ENCODE assay signal across 17 cellular contexts in the genomic region with DNA sequence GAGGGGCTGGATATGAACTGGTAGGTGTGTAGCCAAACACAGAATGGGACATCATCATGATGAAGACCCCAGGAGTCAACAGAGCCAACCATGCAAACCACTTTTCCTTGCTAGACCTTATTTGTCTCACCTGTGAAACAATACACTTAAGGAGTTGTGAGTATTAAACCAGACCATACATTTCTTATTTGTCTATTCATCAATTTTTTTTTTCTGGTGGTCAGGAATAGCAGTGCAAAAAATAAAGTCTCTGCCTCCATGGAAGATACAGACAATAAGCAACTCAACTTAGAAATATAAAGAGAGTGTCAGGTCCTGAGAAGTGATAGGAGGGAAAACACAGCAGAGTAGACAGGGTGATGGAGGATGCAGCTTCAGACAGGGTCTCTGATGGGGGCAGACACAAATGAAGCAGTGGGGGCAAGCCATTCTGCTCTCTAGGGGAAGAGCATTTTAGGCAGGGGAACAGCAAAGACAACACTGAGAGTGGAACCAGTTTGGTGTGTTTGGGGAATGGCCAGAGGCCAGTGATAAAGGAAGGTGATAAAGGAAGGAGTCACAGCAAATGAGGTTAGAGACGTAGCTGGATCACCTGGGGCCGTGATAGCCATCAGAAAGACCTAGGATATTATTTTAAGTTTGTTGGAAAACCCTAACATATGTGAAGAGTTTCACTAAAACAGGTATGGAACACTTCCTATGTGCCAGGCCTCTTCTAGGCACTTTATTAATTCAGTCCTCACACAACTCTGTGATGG.
A peak's percentile ranks its signal among the peaks of the same experiment; 100 is the strongest.
DNase-seq lines count a peak whose midpoint lies in the region; FAIRE-seq and TF ChIP-seq lines count a peak whose summit lies in the region.
"Had no signal": no experiment of that assay in that cellular context is flagged by ENCODE, and none has a peak within 500 bp of the region (broad histone marks: within the 10 kb centered on the region; RNA-seq: fewer than 3 reads in every experiment).

No MANE protein-coding gene starts in this region.

- peak overlapping the region; percentile 31 for H3K27ac ChIP-seq in C4-2B
- H3K27ac ChIP-seq in OCI-LY3 (ENCODE audit: low read length): no peak overlapping the region
- no peak overlapping the region for H3K27ac ChIP-seq in esophagus muscularis mucosa (replicated peaks in 1 of 4)
- no peak overlapping the region for H3K27ac ChIP-seq in small intestine (ENCODE audit: low read depth in 1 of 2, low read length in 1 of 2)
- H3K27ac ChIP-seq: PC-9, RWPE1 had no signal

- H4K20me1 ChIP-seq in OCI-LY3 (ENCODE audit: insufficient read depth, low read length): no peaks in the 10 kb centered on the region

- TF ChIP-seq CTCF in C4-2B (conservative IDR thresholded peaks at IDR 0.05) (no peak), OCI-LY3 (IDR thresholded peaks at IDR 0.05; ENCODE audit: low read depth, low read length) (no peak), esophagus muscularis mucosa (IDR thresholded peaks at IDR 0.05) (no peak)

- H3K9me3 ChIP-seq in OCI-LY3 (ENCODE audit: insufficient read depth, low read length): no peaks in the 10 kb centered on the region
- H3K9me3 ChIP-seq in esophagus muscularis mucosa: peaks cover 0 to under 1% (median 0%) of the 10 kb centered on the region in 4 donors
- no peaks in the 10 kb centered on the region for H3K9me3 ChIP-seq in small intestine (ENCODE audit: control insufficient read depth, low read depth)

- no peak for TF ChIP-seq POLR2A in esophagus muscularis mucosa (IDR thresholded peaks at IDR 0.05; ENCODE audit: low read depth)

- no peak overlapping the region for H2AFZ ChIP-seq in OCI-LY3 (ENCODE audit: low read depth, low read length)
- H2AFZ ChIP-seq: PC-9 had no signal

- H3K4me2 ChIP-seq in OCI-LY3 (ENCODE audit: low read length): peak overlapping the region; percentile 78; the same call in 1 of the 2 replicates
- H3K4me2 ChIP-seq: PC-9 had no signal

- intact Hi-C loops in esophagus muscularis mucosa (cut with DNase I): no loop called here

- TF ChIP-seq EP300 in esophagus muscularis mucosa (IDR thresholded peaks at IDR 0.05): no peak

- no peaks in the 10 kb centered on the region for H3K27me3 ChIP-seq in OCI-LY3 (ENCODE audit: low read depth, low read length)
- no peaks in the 10 kb centered on the region for H3K27me3 ChIP-seq in esophagus muscularis mucosa
- H3K27me3 ChIP-seq in small intestine (ENCODE audit: control insufficient read depth in 2 of 2, insufficient read depth in 2 of 2, low read length in 2 of 2): no peaks in the 10 kb centered on the region

- peaks cover 32% of the 10 kb centered on the region for H3K4me1 ChIP-seq in OCI-LY3 (ENCODE audit: low read length)
- peaks cover 0 to 11% (median 10%) of the 10 kb centered on the region in 4 donors for H3K4me1 ChIP-seq in esophagus muscularis mucosa
- no peaks in the 10 kb centered on the region for H3K4me1 ChIP-seq in small intestine (ENCODE audit: control insufficient read depth in 2 of 2, insufficient read depth in 1 of 2, low read depth in 1 of 2, low read length in 1 of 2)

- no peaks in the 10 kb centered on the region for H3K36me3 ChIP-seq in OCI-LY3 (replicated peaks; ENCODE audit: low read depth, low read length)
- no peaks in the 10 kb centered on the region for H3K36me3 ChIP-seq in esophagus muscularis mucosa
- H3K36me3 ChIP-seq in small intestine (ENCODE audit: control insufficient read depth in 2 of 2, insufficient read depth in 2 of 2, low read length in 2 of 2): no peaks in the 10 kb centered on the region

- FAIRE-seq in small intestine (lab: Jason Lieb, UNC): no peak
- FAIRE-seq: G401.6, GM19239 had no signal

- H3K9ac ChIP-seq in OCI-LY3 (ENCODE audit: low read length): no peak overlapping the region

- DNase-seq in ELF-1 (ENCODE audit: low read depth, low spot score) (peak; percentile 67), esophagus muscularis mucosa (ENCODE audit: extremely low spot score) (peak; percentile 77), small intestine (no peak), NAMALWA (ENCODE audit: low spot score) (no peak)
- DNase-seq in stimulated activated CD4-positive, alpha-beta T cell treated with anti-CD3 and anti-CD28 coated beads, Interleukin-2, amount 100 ng/mL, for 24 hours: no peak
- DNase-seq: AML-193, DMS79 treated with DMSO at 0.1 percent for 48 hours, H9, NCI-H1694 treated with DMSO at 0.1 percent for 48 hours, NCI-H774, PC-9, SIG-M5 had no signal

- 84% methylated on average over 2 of the region's 2 CpGs for WGBS in esophagus muscularis mucosa
- 31 to 72% (median 58%) methylated on average over 2 of the region's 2 CpGs for WGBS in small intestine, 3 donors

- H3K4me3 ChIP-seq in OCI-LY3 (ENCODE audit: low read length): no peak overlapping the region
- H3K4me3 ChIP-seq in esophagus muscularis mucosa: no peak overlapping the region
- H3K4me3 ChIP-seq in small intestine (ENCODE audit: low read depth in 1 of 2, low read length in 2 of 2): no peak overlapping the region
- H3K4me3 ChIP-seq: PC-9 had no signal

- no peaks in the 10 kb centered on the region for H3K79me2 ChIP-seq in OCI-LY3 (ENCODE audit: low read length)

Comparison
In these comparisons a context has a peak if more than half of its experiments do, and no peak if none do; other contexts are left out.
1. DNase-seq: peak in ELF-1 (single experiment) and esophagus muscularis mucosa (single experiment); none in small intestine (single experiment), stimulated activated CD4-positive, alpha-beta T cell treated with anti-CD3 and anti-CD28 coated beads, Interleukin-2, amount 100 ng/mL, for 24 hours (0 of 2) and NAMALWA (single experiment).